ENCODE assay signal across 7 cellular contexts in genomic region chr14:24194186-24194872, GRCh38. TPM values are rescaled to one million over a fixed set of nuclear protein-coding genes. Genes with fewer than 3 reads are reported as not detected.
A peak's percentile ranks its signal among the peaks of the same experiment; 100 is the strongest.
DNase-seq lines count a peak whose midpoint lies in the region; ATAC-seq and TF ChIP-seq lines count a peak whose summit lies in the region.

No MANE protein-coding gene starts in this region.

- TF ChIP-seq POLR2A in stomach (IDR thresholded peaks at IDR 0.05): no peak

- no peaks in the 10 kb centered on the region; the same call in none of the 2 replicates for H3K27me3 Mint-ChIP-seq in HFFc6 (ENCODE audit: insufficient read depth)
- no peaks in the 10 kb centered on the region for H3K27me3 Mint-ChIP-seq in activated T-helper 1 cell treated with anti-CD3 and anti-CD28 coated beads, Interleukin-12 subunit alpha, Interleukin-12 subunit beta, Interleukin-2, Interleukin-4 antibody, amounts not matched to agents 30 ng/mL and 10 ng/mL and 1 ng/mL, durations not matched to agents 14 hours and 24 hours and 36 hours (ENCODE audit: insufficient read depth)

- H3K9me3 Mint-ChIP-seq in HFFc6: no peaks in the 10 kb centered on the region
- no peaks in the 10 kb centered on the region for H3K9me3 Mint-ChIP-seq in activated T-helper 1 cell treated with anti-CD3 and anti-CD28 coated beads, Interleukin-12 subunit alpha, Interleukin-12 subunit beta, Interleukin-2, Interleukin-4 antibody, amounts not matched to agents 30 ng/mL and 10 ng/mL and 1 ng/mL, durations not matched to agents 14 hours and 24 hours and 36 hours

- no peak for DNase-seq in HFFc6
- DNase-seq in activated T-helper 1 cell treated with anti-CD3 and anti-CD28 coated beads, Interleukin-12 subunit alpha, Interleukin-12 subunit beta, Interleukin-2, Interleukin-4 antibody, amounts not matched to agents 30 ng/mL and 10 ng/mL and 1 ng/mL, durations not matched to agents 14 hours and 24 hours and 36 hours (ENCODE audit: low spot score): no peak
- no peak for DNase-seq in stomach
- no peak for DNase-seq in SKM-1 (lab: John Stamatoyannopoulos, UW; ENCODE audit: unreplicated experiment)
- DNase-seq in hippocampal formation (lab: John Stamatoyannopoulos, UW): no peak

- peak overlapping the region; percentile 95 for H3K27ac Mint-ChIP-seq in HFFc6
- peak overlapping the region; percentile 96 for H3K27ac Mint-ChIP-seq in activated T-helper 1 cell treated with anti-CD3 and anti-CD28 coated beads, Interleukin-12 subunit alpha, Interleukin-12 subunit beta, Interleukin-2, Interleukin-4 antibody, amounts not matched to agents 30 ng/mL and 10 ng/mL and 1 ng/mL, durations not matched to agents 14 hours and 24 hours and 36 hours

- H3K4me3 ChIP-seq in iPS-18a (ENCODE audit: low read length) (peak overlapping the region; percentile 90), stomach (peak overlapping the region; percentile 84 to 99 (median 88))

- H3K27me3 ChIP-seq in iPS-18a (ENCODE audit: control insufficient read depth, insufficient read depth, low read length): no peaks in the 10 kb centered on the region
- H3K27me3 ChIP-seq in stomach: no peaks in the 10 kb centered on the region

- peaks cover 58% of the 10 kb centered on the region for H3K4me1 Mint-ChIP-seq in HFFc6 (ENCODE audit: low read depth)
- peaks cover 67% of the 10 kb centered on the region for H3K4me1 Mint-ChIP-seq in activated T-helper 1 cell treated with anti-CD3 and anti-CD28 coated beads, Interleukin-12 subunit alpha, Interleukin-12 subunit beta, Interleukin-2, Interleukin-4 antibody, amounts not matched to agents 30 ng/mL and 10 ng/mL and 1 ng/mL, durations not matched to agents 14 hours and 24 hours and 36 hours (ENCODE audit: low read depth)

- H3K27ac ChIP-seq in iPS-18a (ENCODE audit: low read length): no peak overlapping the region
- H3K27ac ChIP-seq in stomach: peak overlapping the region in 4 of 5 donors; percentile 96 to 99 (median 98)

- H3K4me3 Mint-ChIP-seq in HFFc6: peak overlapping the region; percentile 96
- peak overlapping the region; percentile 97 for H3K4me3 Mint-ChIP-seq in activated T-helper 1 cell treated with anti-CD3 and anti-CD28 coated beads, Interleukin-12 subunit alpha, Interleukin-12 subunit beta, Interleukin-2, Interleukin-4 antibody, amounts not matched to agents 30 ng/mL and 10 ng/mL and 1 ng/mL, durations not matched to agents 14 hours and 24 hours and 36 hours

- ATAC-seq in HG03025 (IDR thresholded peaks at IDR 0.05; ENCODE audit: low FRiP score, unreplicated experiment): no peak

- peaks cover 17% of the 10 kb centered on the region for H3K36me3 ChIP-seq in iPS-18a (ENCODE audit: control insufficient read depth, low read depth, low read length)
- H3K36me3 ChIP-seq in stomach: peaks cover 0 to 43% (median 36%) of the 10 kb centered on the region in 4 donors

- H3K36me3 Mint-ChIP-seq in HFFc6 (ENCODE audit: low read depth): peaks cover 36% of the 10 kb centered on the region
- peaks cover 42% of the 10 kb centered on the region for H3K36me3 Mint-ChIP-seq in activated T-helper 1 cell treated with anti-CD3 and anti-CD28 coated beads, Interleukin-12 subunit alpha, Interleukin-12 subunit beta, Interleukin-2, Interleukin-4 antibody, amounts not matched to agents 30 ng/mL and 10 ng/mL and 1 ng/mL, durations not matched to agents 14 hours and 24 hours and 36 hours (ENCODE audit: low read depth)

- TF ChIP-seq CTCF in HFFc6 (IDR thresholded peaks at IDR 0.05) (no peak), stomach (IDR thresholded peaks at IDR 0.05) (no peak)

- intact Hi-C loops in activated T-helper 1 cell treated with anti-CD3 and anti-CD28 coated beads, Interleukin-12 subunit alpha, Interleukin-12 subunit beta, Interleukin-2, Interleukin-4 antibody, amounts not matched to agents 30 ng/mL and 10 ng/mL and 1 ng/mL, durations not matched to agents 14 hours and 24 hours and 36 hours (cut with micrococcal nuclease): no loop called here
- intact Hi-C loops in stomach (cut with DNase I; ENCODE audit: low total_unique reads): no loop called here

- H3K9me3 ChIP-seq in iPS-18a (ENCODE audit: control insufficient read depth, low read depth, low read length) (no peaks in the 10 kb centered on the region), stomach (no peaks in the 10 kb centered on the region)

- H3K9ac ChIP-seq in iPS-18a (ENCODE audit: low read length): no peak overlapping the region

- TF ChIP-seq EP300 in stomach (IDR thresholded peaks at IDR 0.05): no peak

- H3K4me1 ChIP-seq in iPS-18a (ENCODE audit: control insufficient read depth, low read depth, low read length) (no peaks in the 10 kb centered on the region), stomach (peaks cover 24 to 74% (median 53%) of the 10 kb centered on the region in 4 donors)

- WGBS in stomach, 5 donors: 62 to 83% (median 67%) methylated on average over 7 of the region's 7 CpGs

RNA-seq across cellular contexts. Expression of gene TM9SF1, which starts 0.9 kb away (rescaled TPM):
- total RNA-seq in HFFc6 (2021; fragmentation: NEBNext Ultra II Directional; extraction: Animal tissue kit (Norgen Biotek cat#: 25700)): 10 to 100 TPM; 68.1 to 80.4 (median 71.0) TPM
- total RNA-seq in activated T-helper 1 cell treated with anti-CD3 and anti-CD28 coated beads, Interleukin-12 subunit alpha, Interleukin-12 subunit beta, Interleukin-2, Interleukin-4 antibody, amounts not matched to agents 30 ng/mL and 10 ng/mL and 1 ng/mL, durations not matched to agents 14 hours and 24 hours and 36 hours: 34.5 and 35.3 TPM in 2 replicates
- total RNA-seq in stomach: 10 to 100 TPM in 4 of 5 donors, 1 to 10 TPM in 1; 6.4 to 79.7 (median 31.6) TPM
- polyA plus RNA-seq in stomach: 10 to 100 TPM; 14.6 to 28.2 (median 14.7) TPM

RNA-seq across cellular contexts. Expression of gene IPO4, which starts 5.7 kb away (rescaled TPM):
- 10 to 100 TPM; 70.4 to 85.2 (median 79.4) TPM for total RNA-seq in HFFc6 (2021; fragmentation: NEBNext Ultra II Directional; extraction: Animal tissue kit (Norgen Biotek cat#: 25700))
- 106 and 107 TPM in 2 replicates for total RNA-seq in activated T-helper 1 cell treated with anti-CD3 and anti-CD28 coated beads, Interleukin-12 subunit alpha, Interleukin-12 subunit beta, Interleukin-2, Interleukin-4 antibody, amounts not matched to agents 30 ng/mL and 10 ng/mL and 1 ng/mL, durations not matched to agents 14 hours and 24 hours and 36 hours
- 100 to 1,000 TPM in 1 of 5 donors, 10 to 100 TPM in 4; 14.3 to 227 (median 23.9) TPM for total RNA-seq in stomach
- 10 to 100 TPM in 1 of 3 donors, 1 to 10 TPM in 2; 9.3 to 15.2 (median 9.8) TPM for polyA plus RNA-seq in stomach

RNA-seq across cellular contexts. Expression of gene TSSK4, which starts 11.2 kb away (rescaled TPM):
- total RNA-seq in HFFc6 (2021; fragmentation: NEBNext Ultra II Directional; extraction: Animal tissue kit (Norgen Biotek cat#: 25700)): under 1 TPM in 2 of 6 experiments, not detected in 4; 0.16 to 0.45 TPM
- 0.42 and 0.49 TPM in 2 replicates for total RNA-seq in activated T-helper 1 cell treated with anti-CD3 and anti-CD28 coated beads, Interleukin-12 subunit alpha, Interleukin-12 subunit beta, Interleukin-2, Interleukin-4 antibody, amounts not matched to agents 30 ng/mL and 10 ng/mL and 1 ng/mL, durations not matched to agents 14 hours and 24 hours and 36 hours
- total RNA-seq in stomach: under 1 TPM in 1 of 5 donors, not detected in 4; 0.73 TPM
- not detected for polyA plus RNA-seq in stomach

RNA-seq across cellular contexts. Expression of gene CHMP4A, which starts 19.0 kb away (rescaled TPM):
- total RNA-seq in HFFc6 (2021; fragmentation: NEBNext Ultra II Directional; extraction: Animal tissue kit (Norgen Biotek cat#: 25700)): 10 to 100 TPM; 32.4 to 41.1 (median 38.8) TPM
- total RNA-seq in activated T-helper 1 cell treated with anti-CD3 and anti-CD28 coated beads, Interleukin-12 subunit alpha, Interleukin-12 subunit beta, Interleukin-2, Interleukin-4 antibody, amounts not matched to agents 30 ng/mL and 10 ng/mL and 1 ng/mL, durations not matched to agents 14 hours and 24 hours and 36 hours: 86.5 and 95.8 TPM in 2 replicates
- total RNA-seq in stomach: 10 to 100 TPM in 4 of 5 donors, not detected in 1; 27.8 to 37.2 (median 31.8) TPM
- polyA plus RNA-seq in stomach: 100 to 1,000 TPM in 1 of 3 donors, 10 to 100 TPM in 2; 66.5 to 135 (median 70.7) TPM

RNA-seq across cellular contexts. Expression of gene MDP1, which starts 21.5 kb away (rescaled TPM):
- total RNA-seq in HFFc6 (2021; fragmentation: NEBNext Ultra II Directional; extraction: Animal tissue kit (Norgen Biotek cat#: 25700)): 10 to 100 TPM in 5 of 6 experiments, 1 to 10 TPM in 1; 9.8 to 14.4 (median 12.3) TPM
- 11.6 and 12.9 TPM in 2 replicates for total RNA-seq in activated T-helper 1 cell treated with anti-CD3 and anti-CD28 coated beads, Interleukin-12 subunit alpha, Interleukin-12 subunit beta, Interleukin-2, Interleukin-4 antibody, amounts not matched to agents 30 ng/mL and 10 ng/mL and 1 ng/mL, durations not matched to agents 14 hours and 24 hours and 36 hours
- total RNA-seq in stomach: 10 to 100 TPM in 3 of 5 donors, 1 to 10 TPM in 1, not detected in 1; 9.3 to 16.1 (median 14.2) TPM
- polyA plus RNA-seq in stomach: 10 to 100 TPM; 25.6 to 26.9 (median 26.2) TPM
